27 cellular contexts compared by ENCODE assay signal in genomic region chr2:237569896-237570295, GRCh38. TPM values are rescaled to one million over a fixed set of nuclear protein-coding genes. Genes with fewer than 3 reads are reported as not detected.
DNase-seq lines count a peak whose midpoint lies in the region; ATAC-seq and TF ChIP-seq lines count a peak whose summit lies in the region.
"Had no signal": no experiment of that assay in that cellular context is flagged by ENCODE, and none has a peak within 500 bp of the region (broad histone marks: within the 10 kb centered on the region; RNA-seq: fewer than 3 reads in every experiment).

No MANE protein-coding gene starts in this region.

- H3K27me3 ChIP-seq in osteoblast (ENCODE audit: insufficient read depth, low read length): no peaks in the 10 kb centered on the region
- H3K27me3 ChIP-seq in spleen (replicated peaks in 1 of 7): peaks cover 0 to 37% (median 4%) of the 10 kb centered on the region in 7 donors
- no peaks in the 10 kb centered on the region for H3K27me3 ChIP-seq in body of pancreas
- H3K27me3 ChIP-seq: BE2C, BLaER1 had no signal

- ATAC-seq in GM21423 (IDR thresholded peaks at IDR 0.05; ENCODE audit: unreplicated experiment) (no peak), body of pancreas (no peak)
- ATAC-seq in stimulated activated naive CD8-positive, alpha-beta T cell treated with anti-CD3 and anti-CD28 coated beads, Interleukin-15, Interleukin-2, amounts not matched to agents 100 U/mL and 50 U/mL, for 24 hours: no peak
- ATAC-seq: GM12878 had no signal

- no peaks in the 10 kb centered on the region for H4K20me1 ChIP-seq in osteoblast (ENCODE audit: insufficient read depth, low read length)

- no peaks in the 10 kb centered on the region for H3K79me2 ChIP-seq in osteoblast (ENCODE audit: insufficient read depth, low read length)

- no peaks in the 10 kb centered on the region for H3K9me3 ChIP-seq in osteoblast (ENCODE audit: low read depth, low read length)
- H3K9me3 ChIP-seq in spleen: no peaks in the 10 kb centered on the region
- H3K9me3 ChIP-seq in body of pancreas: no peaks in the 10 kb centered on the region
- H3K9me3 ChIP-seq: BE2C, BLaER1 had no signal

- no peak overlapping the region for H2AFZ ChIP-seq in osteoblast (ENCODE audit: low read length)

- intact Hi-C loops in spleen (cut with DNase I; ENCODE audit: low total_unique reads) (loop anchor here (10.0 kb wide), 1 partner anchor 415 kb away; no protein-coding TSS in a partner anchor), body of pancreas (cut with DNase I) (loop anchor here (5.0 to 10.0 kb wide), 3 partner anchors 53 to 145 kb away; no protein-coding TSS in a partner anchor)

- H3K4me2 ChIP-seq in osteoblast (ENCODE audit: insufficient read depth, low read length): no peak overlapping the region
- H3K4me2 ChIP-seq: BLaER1 had no signal

- H3K4me1 ChIP-seq in osteoblast (ENCODE audit: insufficient read depth, low read length): peaks cover 4% of the 10 kb centered on the region
- peaks cover 0 to 10% (median 7%) of the 10 kb centered on the region in 6 donors for H3K4me1 ChIP-seq in spleen
- H3K4me1 ChIP-seq in body of pancreas: peaks cover 13% of the 10 kb centered on the region
- H3K4me1 ChIP-seq: BE2C had no signal

- peak; percentile 76 for DNase-seq in osteoblast (ENCODE audit: insufficient read length, low spot score, missing footprints)
- DNase-seq in spleen: peak; percentile 29
- no peak for DNase-seq in stimulated activated naive CD8-positive, alpha-beta T cell treated with anti-CD3 and anti-CD28 coated beads, Interleukin-15, Interleukin-2, amounts not matched to agents 100 U/mL and 50 U/mL, for 24 hours
- DNase-seq in body of pancreas: no peak
- DNase-seq: 8988T; ACHN; BE2C; C1 segment of cervical spinal cord; CD4-positive, alpha-beta memory T cell; CD4-positive, CD25-positive, alpha-beta regulatory T cell; CD8-positive, alpha-beta memory T cell; COR-L47; DMS 273 treated with DMSO at 0.1 percent for 48 hours; DMS153; DMS53; DMS79; DND-41; EL; GDM1 had no signal

- no peak overlapping the region for H3K27ac ChIP-seq in osteoblast (ENCODE audit: low read depth, low read length)
- no peak overlapping the region for H3K27ac ChIP-seq in spleen
- H3K27ac ChIP-seq in body of pancreas: no peak overlapping the region
- H3K27ac ChIP-seq: BLaER1 had no signal

- 86 to 95% (median 93%) methylated on average over 3 of the region's 3 CpGs for WGBS in spleen, 5 donors
- 87 to 97% methylated on average over 3 of the region's 3 CpGs for WGBS in body of pancreas, 2 donors

- H3K36me3 ChIP-seq in osteoblast (ENCODE audit: insufficient read depth, low read length) (no peaks in the 10 kb centered on the region), spleen (no peaks in the 10 kb centered on the region), body of pancreas (replicated peaks in 1 of 2; ENCODE audit: insufficient read depth in 1 of 2, low read depth in 2 of 2) (no peaks in the 10 kb centered on the region)
- H3K36me3 ChIP-seq: BE2C had no signal

- no peak for TF ChIP-seq POLR2A in spleen (IDR thresholded peaks at IDR 0.05)
- TF ChIP-seq POLR2A in body of pancreas (IDR thresholded peaks at IDR 0.05): no peak

- TF ChIP-seq CTCF in osteoblast (IDR thresholded peaks at IDR 0.05; ENCODE audit: extremely low read depth, low read depth, low read length) (no peak), spleen (IDR thresholded peaks at IDR 0.05 in 8 of 11, conservative IDR thresholded peaks at IDR 0.05 in 3 of 11) (no peak), body of pancreas (IDR thresholded peaks at IDR 0.05) (no peak)

- H3K4me3 ChIP-seq in osteoblast (ENCODE audit: insufficient read depth, low read length) (no peak overlapping the region), spleen (no peak overlapping the region), body of pancreas (no peak overlapping the region)
- H3K4me3 ChIP-seq: BLaER1, GM12878 had no signal

RNA-seq across cellular contexts. Expression of gene PRLH, which starts 3.5 kb away (rescaled TPM):
- total RNA-seq in osteoblast (not detected in 2 replicates), spleen (not detected), body of pancreas (not detected)
- not detected for polyA plus RNA-seq in spleen
- total RNA-seq: A673; CD4-positive, alpha-beta memory T cell; CD4-positive, CD25-positive, alpha-beta regulatory T cell; CD8-positive, alpha-beta memory T cell; Daoy; G401; GM12878 had no signal
- polyA plus RNA-seq: AG04450; CD14-positive monocyte; CD4-positive, alpha-beta memory T cell; CD4-positive, CD25-positive, alpha-beta regulatory T cell; CD8-positive, alpha-beta memory T cell; GM12878 had no signal

RNA-seq across cellular contexts. Expression of gene RAB17, which starts 20.6 kb away (rescaled TPM):
- 0.36 TPM in 1 of 2 replicates, not detected in the other for total RNA-seq in osteoblast
- 1 to 10 TPM in 3 of 7 donors, under 1 TPM in 1, not detected in 3; 0.46 to 2.2 (median 1.3) TPM for total RNA-seq in spleen
- under 1 TPM; 0.24 to 0.67 (median 0.57) TPM for polyA plus RNA-seq in spleen
- 10 to 100 TPM; 35.3 to 38.9 TPM for total RNA-seq in body of pancreas
- total RNA-seq: CD4-positive, alpha-beta memory T cell; CD4-positive, CD25-positive, alpha-beta regulatory T cell; CD8-positive, alpha-beta memory T cell; G401 had no signal
- polyA plus RNA-seq: CD4-positive, alpha-beta memory T cell; CD4-positive, CD25-positive, alpha-beta regulatory T cell; CD8-positive, alpha-beta memory T cell had no signal

RNA-seq across cellular contexts. Expression of gene LRRFIP1, which starts 57.5 kb away (rescaled TPM):
- total RNA-seq in osteoblast (48.3 and 51.8 TPM in 2 replicates), spleen (100 to 1,000 TPM; 110 to 164 (median 144) TPM), body of pancreas (10 to 100 TPM; 49.8 to 57.1 TPM)
- polyA plus RNA-seq in spleen: 10 to 100 TPM; 40.4 to 46.3 (median 44.4) TPM

Comparison
In these comparisons a context has a peak if more than half of its experiments do, and no peak if none do; other contexts are left out.
1. DNase-seq: peak in osteoblast (single experiment) and spleen (single experiment); none in stimulated activated naive CD8-positive, alpha-beta T cell treated with anti-CD3 and anti-CD28 coated beads, Interleukin-15, Interleukin-2, amounts not matched to agents 100 U/mL and 50 U/mL, for 24 hours (single experiment) and body of pancreas (0 of 4).
2. RNA of gene RAB17, which starts 20.6 kb away (total RNA-seq): 35.3 to 38.9 TPM in body of pancreas; 0.46 to 2.2 TPM in spleen and 0.36 TPM in osteoblast; every median in the first group is over 10 times any median in the second.